10 cellular contexts compared by ENCODE assay signal in genomic region chr3:172152294-172152649, GRCh38.
DNase-seq lines count a peak whose midpoint lies in the region; ATAC-seq, FAIRE-seq and TF ChIP-seq lines count a peak whose summit lies in the region.
"Had no signal": no experiment of that assay in that cellular context is flagged by ENCODE, and none has a peak within 500 bp of the region (broad histone marks: within the 10 kb centered on the region; RNA-seq: fewer than 3 reads in every experiment).

No MANE protein-coding gene starts in this region.

- peak overlapping the region; percentile 97 for H3K27ac Mint-ChIP-seq in mesothelial cell of epicardium

- no peak overlapping the region for H2AFZ ChIP-seq in OCI-LY3 (ENCODE audit: low read depth, low read length)

- H3K27ac ChIP-seq in OCI-LY3 (ENCODE audit: low read length) (no peak overlapping the region), brain microvascular endothelial cell (peak overlapping the region; percentile 92), suprapubic skin (peak overlapping the region; percentile 89)

- no peak for FAIRE-seq in GM12892 (lab: Jason Lieb, UNC)

- H3K36me3 Mint-ChIP-seq in mesothelial cell of epicardium = no peaks in the 10 kb centered on the region

- H3K27me3 ChIP-seq in OCI-LY3 (ENCODE audit: low read depth, low read length) (no peaks in the 10 kb centered on the region), brain microvascular endothelial cell (replicated peaks) (no peaks in the 10 kb centered on the region), suprapubic skin (no peaks in the 10 kb centered on the region), H7 (ENCODE audit: control insufficient read depth, insufficient read depth, low read length) (no peaks in the 10 kb centered on the region)

- TF ChIP-seq EP300 in suprapubic skin (IDR thresholded peaks at IDR 0.05) = no peak

- TF ChIP-seq CTCF in OCI-LY3 (IDR thresholded peaks at IDR 0.05; ENCODE audit: low read depth, low read length) = no peak
- no peak for TF ChIP-seq CTCF in brain microvascular endothelial cell (IDR thresholded peaks at IDR 0.05; ENCODE audit: low read depth, low read length, missing control alignments)
- no peak for TF ChIP-seq CTCF in mesothelial cell of epicardium (IDR thresholded peaks at IDR 0.05; ENCODE audit: unreplicated experiment)
- TF ChIP-seq CTCF in suprapubic skin (IDR thresholded peaks at IDR 0.05) = no peak

- in situ Hi-C loops in brain microvascular endothelial cell (cut with HindIII; ENCODE audit: low pct_ligation_motif_present, low sequenced_read_pairs) = no loop called here

- H3K4me1 Mint-ChIP-seq in mesothelial cell of epicardium = peaks cover 74% of the 10 kb centered on the region

- no peaks in the 10 kb centered on the region for H3K27me3 Mint-ChIP-seq in mesothelial cell of epicardium (ENCODE audit: low read depth)

- no peaks in the 10 kb centered on the region for H3K79me2 ChIP-seq in OCI-LY3 (ENCODE audit: low read length)

- H3K9me3 ChIP-seq in OCI-LY3 (ENCODE audit: insufficient read depth, low read length) (no peaks in the 10 kb centered on the region), suprapubic skin (no peaks in the 10 kb centered on the region)

- WGBS in suprapubic skin = 79% methylated on average over 5 of the region's 5 CpGs

- H3K9ac ChIP-seq in OCI-LY3 (ENCODE audit: low read length) = no peak overlapping the region

- peaks cover 35% of the 10 kb centered on the region for H4K20me1 ChIP-seq in OCI-LY3 (ENCODE audit: insufficient read depth, low read length)

- no peak overlapping the region for H3K4me3 ChIP-seq in OCI-LY3 (ENCODE audit: low read length)
- no peak overlapping the region for H3K4me3 ChIP-seq in brain microvascular endothelial cell (ENCODE audit: low read depth, low read length)
- no peak overlapping the region for H3K4me3 ChIP-seq in suprapubic skin
- no peak overlapping the region for H3K4me3 ChIP-seq in H7 (ENCODE audit: insufficient read depth, low read depth, low read length)

- H3K4me1 ChIP-seq in OCI-LY3 (ENCODE audit: low read length) (peaks cover 32% of the 10 kb centered on the region), suprapubic skin (peaks cover 52% of the 10 kb centered on the region)

- H3K9me3 Mint-ChIP-seq in mesothelial cell of epicardium = no peaks in the 10 kb centered on the region

- DNase-seq in brain microvascular endothelial cell = no peak
- no peak for DNase-seq in mesothelial cell of epicardium (ENCODE audit: low spot score in 2 of 2, unreplicated experiment in 2 of 2)
- DNase-seq in suprapubic skin (ENCODE audit: low spot score in 2 of 2) = no peak
- DNase-seq in H7 = no peak
- no peak for DNase-seq in GM12892 (ENCODE audit: insufficient read length)
- DNase-seq: NCI-H226; stimulated activated CD4-positive, alpha-beta T cell treated with anti-CD3 and anti-CD28 coated beads, Interleukin-12 subunit alpha, Interleukin-12 subunit beta, amount 100 ng/mL, for 4 hours had no signal

- ATAC-seq in GM19395 (IDR thresholded peaks at IDR 0.05; ENCODE audit: unreplicated experiment) (no peak), HG03045 (IDR thresholded peaks at IDR 0.05; ENCODE audit: unreplicated experiment) (no peak)

- H3K4me2 ChIP-seq in OCI-LY3 (ENCODE audit: low read length) = peak overlapping the region; percentile 8; the same call in 1 of the 2 replicates

- no peak overlapping the region for H3K4me3 Mint-ChIP-seq in mesothelial cell of epicardium

- TF ChIP-seq POLR2A in suprapubic skin (IDR thresholded peaks at IDR 0.05) (no peak), GM12892 (IDR thresholded peaks at IDR 0.05; ENCODE audit: low read depth, low read length) (no peak)

- no peaks in the 10 kb centered on the region for H3K36me3 ChIP-seq in OCI-LY3 (replicated peaks; ENCODE audit: low read depth, low read length)
- H3K36me3 ChIP-seq in brain microvascular endothelial cell (replicated peaks) = peaks cover 20% of the 10 kb centered on the region
- no peaks in the 10 kb centered on the region for H3K36me3 ChIP-seq in suprapubic skin
- H3K36me3 ChIP-seq in H7 (replicated peaks; ENCODE audit: control insufficient read depth, insufficient read depth, low read length) = no peaks in the 10 kb centered on the region
